8 cellular contexts compared by ENCODE assay signal in genomic region chr18:3281456-3282400, GRCh38. TPM values are rescaled to one million over a fixed set of nuclear protein-coding genes. Genes with fewer than 3 reads are reported as not detected.
DNase-seq lines count a peak whose midpoint lies in the region; ATAC-seq and TF ChIP-seq lines count a peak whose summit lies in the region.

No MANE protein-coding gene starts in this region.

- H3K36me3 ChIP-seq in Karpas-422 (ENCODE audit: insufficient read depth, low read length): peaks cover 6% of the 10 kb centered on the region; the same call in 1 of the 2 replicates
- H3K36me3 ChIP-seq in PC-3 (ENCODE audit: low read depth, low read length): peaks cover 13% of the 10 kb centered on the region; the same call in 1 of the 2 replicates
- peaks cover 2% of the 10 kb centered on the region in 2 donors for H3K36me3 ChIP-seq in lung (ENCODE audit: control insufficient read depth in 2 of 2, insufficient read depth in 2 of 2, low read length in 2 of 2)
- peaks cover 23% of the 10 kb centered on the region for H3K36me3 ChIP-seq in upper lobe of right lung

- POLR2A ChIA-PET in activated naive CD8-positive, alpha-beta T cell treated with anti-CD3 and anti-CD28 coated beads, Interleukin-2, amount 10 ng/mL, durations not matched to agents 7 days and 5 days (lab: Charles Lee): interaction anchor here (1.0 kb wide), 1 partner anchor 385 kb away, joined by 3 read pairs; no protein-coding TSS in a partner anchor
- POLR2A ChIA-PET in PC-3 (lab: Charles Lee; ENCODE audit: unreplicated experiment): interaction anchor here (0.5 to 0.7 kb wide), 4 partner anchors 136 to 322 kb away, joined by 3 to 12 read pairs (median 8); no protein-coding TSS in a partner anchor

- WGBS in lung, 2 donors: 38 to 61% methylated on average over 2 of the region's 2 CpGs

- H3K36me3 Mint-ChIP-seq in activated naive CD8-positive, alpha-beta T cell treated with anti-CD3 and anti-CD28 coated beads, Interleukin-2, amount 10 ng/mL, durations not matched to agents 7 days and 5 days: peaks cover 17% of the 10 kb centered on the region
- peaks cover 10% of the 10 kb centered on the region for H3K36me3 Mint-ChIP-seq in activated naive CD8-positive, alpha-beta T cell treated with anti-CD3 and anti-CD28 coated beads for 36 hours

- CTCF ChIA-PET in PC-3 (lab: Charles Lee): interaction anchor here (0.6 to 1.8 kb wide), 9 partner anchors 160 to 385 kb away, joined by 3 to 13 read pairs (median 4); no protein-coding TSS in a partner anchor

- H3K9ac ChIP-seq in Karpas-422 (ENCODE audit: low read length) (no peak overlapping the region), PC-3 (ENCODE audit: low read length) (0 out of 2 replicates have a peak overlapping the region, but pooled peaks have one; percentile 2)

- H3K4me2 ChIP-seq in Karpas-422 (ENCODE audit: low read depth, low read length, poor library complexity, severe bottlenecking) (no peak overlapping the region), PC-3 (ENCODE audit: low read length) (0 out of 2 replicates have a peak overlapping the region, but pooled peaks have one; percentile 60)

- H3K9me2 ChIP-seq in Karpas-422 (replicated peaks; ENCODE audit: insufficient read depth, low read length) (no peaks in the 10 kb centered on the region), PC-3 (replicated peaks; ENCODE audit: low read length) (no peaks in the 10 kb centered on the region)

- no peaks in the 10 kb centered on the region for H3K79me2 ChIP-seq in Karpas-422 (ENCODE audit: low read length)
- H3K79me2 ChIP-seq in PC-3 (ENCODE audit: low read length): no peaks in the 10 kb centered on the region

- intact Hi-C loops in PC-3 (cut with micrococcal nuclease) (loop anchor here (1.0 to 5.0 kb wide), 7 partner anchors 41 to 717 kb away; no protein-coding TSS in a partner anchor), upper lobe of right lung (cut with DNase I) (loop anchor here (5.0 kb wide), 1 partner anchor 386 kb away; no protein-coding TSS in a partner anchor)

- H4K20me1 ChIP-seq in Karpas-422 (ENCODE audit: insufficient read depth, low read depth, low read length): no peaks in the 10 kb centered on the region
- H4K20me1 ChIP-seq in PC-3 (ENCODE audit: low read length): no peaks in the 10 kb centered on the region

- H3K27me3 Mint-ChIP-seq in activated naive CD8-positive, alpha-beta T cell treated with anti-CD3 and anti-CD28 coated beads, Interleukin-2, amount 10 ng/mL, durations not matched to agents 7 days and 5 days: no peaks in the 10 kb centered on the region
- H3K27me3 Mint-ChIP-seq in activated naive CD8-positive, alpha-beta T cell treated with anti-CD3 and anti-CD28 coated beads for 36 hours: no peaks in the 10 kb centered on the region

- H3K9me3 Mint-ChIP-seq in activated naive CD8-positive, alpha-beta T cell treated with anti-CD3 and anti-CD28 coated beads, Interleukin-2, amount 10 ng/mL, durations not matched to agents 7 days and 5 days: no peaks in the 10 kb centered on the region
- H3K9me3 Mint-ChIP-seq in activated naive CD8-positive, alpha-beta T cell treated with anti-CD3 and anti-CD28 coated beads for 36 hours: no peaks in the 10 kb centered on the region

- H3K4me1 Mint-ChIP-seq in activated naive CD8-positive, alpha-beta T cell treated with anti-CD3 and anti-CD28 coated beads, Interleukin-2, amount 10 ng/mL, durations not matched to agents 7 days and 5 days: peaks cover 1% of the 10 kb centered on the region
- H3K4me1 Mint-ChIP-seq in activated naive CD8-positive, alpha-beta T cell treated with anti-CD3 and anti-CD28 coated beads for 36 hours: peaks cover 8% of the 10 kb centered on the region

- no peak overlapping the region for H3K27ac Mint-ChIP-seq in activated naive CD8-positive, alpha-beta T cell treated with anti-CD3 and anti-CD28 coated beads, Interleukin-2, amount 10 ng/mL, durations not matched to agents 7 days and 5 days
- H3K27ac Mint-ChIP-seq in activated naive CD8-positive, alpha-beta T cell treated with anti-CD3 and anti-CD28 coated beads for 36 hours: no peak overlapping the region

- no peak overlapping the region for H3K4me3 ChIP-seq in Karpas-422 (ENCODE audit: low read length)
- H3K4me3 ChIP-seq in PC-3 (ENCODE audit: low read length): no peak overlapping the region
- no peak overlapping the region for H3K4me3 ChIP-seq in lung
- H3K4me3 ChIP-seq in upper lobe of right lung: no peak overlapping the region

- no peak overlapping the region for H3K27ac ChIP-seq in Karpas-422 (ENCODE audit: low read length)
- H3K27ac ChIP-seq in PC-3 (ENCODE audit: low read length): no peak overlapping the region
- H3K27ac ChIP-seq in lung (ENCODE audit: low read depth in 1 of 2, low read length in 1 of 2): peak overlapping the region in 1 of 2 donors; percentile 56
- H3K27ac ChIP-seq in upper lobe of right lung: no peak overlapping the region

- peak; percentile 84 for ATAC-seq in activated naive CD8-positive, alpha-beta T cell treated with anti-CD3 and anti-CD28 coated beads, Interleukin-2, amount 10 ng/mL, durations not matched to agents 7 days and 5 days (ENCODE audit: low read depth)
- peak; percentile 64 for ATAC-seq in PC-3
- ATAC-seq in lung (ENCODE audit: insufficient read depth, low FRiP score): peak; percentile 83
- ATAC-seq in upper lobe of right lung: peak; percentile 86
- no peak for ATAC-seq in GM19395 (IDR thresholded peaks at IDR 0.05; ENCODE audit: unreplicated experiment)

- H3K9me3 ChIP-seq in Karpas-422 (ENCODE audit: low read length) (no peaks in the 10 kb centered on the region), PC-3 (ENCODE audit: low read length) (no peaks in the 10 kb centered on the region), lung (ENCODE audit: control insufficient read depth in 2 of 2, insufficient read depth in 1 of 2, low read length in 1 of 2) (no peaks in the 10 kb centered on the region), upper lobe of right lung (no peaks in the 10 kb centered on the region)

- H3F3A ChIP-seq in PC-3 (ENCODE audit: low read length, unreplicated experiment): no peaks in the 10 kb centered on the region

- no peaks in the 10 kb centered on the region for H3K27me3 ChIP-seq in Karpas-422 (ENCODE audit: low read length)
- no peaks in the 10 kb centered on the region for H3K27me3 ChIP-seq in PC-3 (ENCODE audit: low read length)
- H3K27me3 ChIP-seq in lung (ENCODE audit: control insufficient read depth, insufficient read depth): no peaks in the 10 kb centered on the region
- no peaks in the 10 kb centered on the region for H3K27me3 ChIP-seq in upper lobe of right lung

- H3K4me1 ChIP-seq in Karpas-422 (ENCODE audit: low read length) (peaks cover 26% of the 10 kb centered on the region), PC-3 (ENCODE audit: insufficient read depth, low read length) (peaks cover 27% of the 10 kb centered on the region), lung (ENCODE audit: control insufficient read depth in 2 of 2, insufficient read depth in 2 of 2, low read length in 2 of 2) (no peaks in the 10 kb centered on the region), upper lobe of right lung (peaks cover 7% of the 10 kb centered on the region)

- H2AFZ ChIP-seq in Karpas-422 (ENCODE audit: low read length) (no peak overlapping the region), PC-3 (ENCODE audit: low read length) (no peak overlapping the region)

- DNase-seq in activated naive CD8-positive, alpha-beta T cell treated with anti-CD3 and anti-CD28 coated beads, Interleukin-2, amount 10 ng/mL, durations not matched to agents 7 days and 5 days: no peak
- no peak for DNase-seq in activated naive CD8-positive, alpha-beta T cell treated with anti-CD3 and anti-CD28 coated beads for 36 hours
- peak; percentile 93 for DNase-seq in Karpas-422
- peak; percentile 96 for DNase-seq in PC-3
- DNase-seq in dermis blood vessel endothelial cell: peak; percentile 91
- no peak for DNase-seq in lung (ENCODE audit: low spot score)
- no peak for DNase-seq in upper lobe of right lung

- no TSS peak for BruUV-seq in PC-3 (replicated peaks; lab: Mats Ljungman, UMichigan)

- TF ChIP-seq CTCF in PC-3 (conservative IDR thresholded peaks at IDR 0.05; ENCODE audit: low read depth, low read length) (peak; percentile 87), lung (IDR thresholded peaks at IDR 0.05; ENCODE audit: control extremely low read depth, extremely low read depth) (peak; percentile 60), upper lobe of right lung (IDR thresholded peaks at IDR 0.05) (peak; percentile 75)

- H3K4me3 Mint-ChIP-seq in activated naive CD8-positive, alpha-beta T cell treated with anti-CD3 and anti-CD28 coated beads, Interleukin-2, amount 10 ng/mL, durations not matched to agents 7 days and 5 days: no peak overlapping the region
- H3K4me3 Mint-ChIP-seq in activated naive CD8-positive, alpha-beta T cell treated with anti-CD3 and anti-CD28 coated beads for 36 hours: no peak overlapping the region

RNA-seq across cellular contexts. Expression of gene MYL12B, which starts 19.8 kb away (rescaled TPM):
- total RNA-seq in activated naive CD8-positive, alpha-beta T cell treated with anti-CD3 and anti-CD28 coated beads, Interleukin-2, amount 10 ng/mL, durations not matched to agents 7 days and 5 days: 100 to 1,000 TPM; 354 to 358 TPM
- 100 to 1,000 TPM; 234 to 235 TPM for total RNA-seq in activated naive CD8-positive, alpha-beta T cell treated with anti-CD3 and anti-CD28 coated beads for 36 hours
- total RNA-seq in Karpas-422 (2014; rRNA removed; shearing (Covaris generic); ENCODE audit: low replicate concordance): 124 and 254 TPM in 2 replicates
- total RNA-seq in PC-3 (2014; rRNA removed) (233 and 308 TPM in 2 replicates), dermis blood vessel endothelial cell (607 and 828 TPM in 2 replicates), lung (100 to 1,000 TPM; 249 to 299 TPM), upper lobe of right lung (368 TPM)
- 1,000 to 10,000 TPM in 1 of 2 donors, 100 to 1,000 TPM in 1; 538 to 1,047 TPM for polyA plus RNA-seq in lung

RNA-seq across cellular contexts. Expression of gene MYL12A, which starts 34.1 kb away (rescaled TPM):
- total RNA-seq in activated naive CD8-positive, alpha-beta T cell treated with anti-CD3 and anti-CD28 coated beads, Interleukin-2, amount 10 ng/mL, durations not matched to agents 7 days and 5 days: 100 to 1,000 TPM; 843 to 864 TPM
- total RNA-seq in activated naive CD8-positive, alpha-beta T cell treated with anti-CD3 and anti-CD28 coated beads for 36 hours: 100 to 1,000 TPM; 316 to 321 TPM
- total RNA-seq in Karpas-422 (2014; rRNA removed; shearing (Covaris generic); ENCODE audit: low replicate concordance): 300 and 482 TPM in 2 replicates
- total RNA-seq in PC-3 (2014; rRNA removed): 254 and 329 TPM in 2 replicates
- total RNA-seq in dermis blood vessel endothelial cell: 781 and 1,396 TPM in 2 replicates
- total RNA-seq in lung: 100 to 1,000 TPM; 321 to 403 TPM
- 100 to 1,000 TPM; 578 to 796 TPM for polyA plus RNA-seq in lung
- total RNA-seq in upper lobe of right lung: 571 TPM

Comparison
In these comparisons a context has a peak if more than half of its experiments do, and no peak if none do; other contexts are left out.
1. DNase-seq: peak in Karpas-422 (single experiment), PC-3 (single experiment) and dermis blood vessel endothelial cell (single experiment); none in activated naive CD8-positive, alpha-beta T cell treated with anti-CD3 and anti-CD28 coated beads, Interleukin-2, amount 10 ng/mL, durations not matched to agents 7 days and 5 days (single experiment), activated naive CD8-positive, alpha-beta T cell treated with anti-CD3 and anti-CD28 coated beads for 36 hours (single experiment), lung (single experiment) and upper lobe of right lung (single experiment).
2. Peak in every context shown above with its lines, with median percentiles within 50 percentile points of each other: CTCF ChIP-seq.